Comparison of ENCODE assay signal across 11 cellular contexts in genomic region chr17:29019475-29020181, GRCh38. TPM values are rescaled to one million over a fixed set of nuclear protein-coding genes. Genes with fewer than 3 reads are reported as not detected.
DNase-seq lines count a peak whose midpoint lies in the region; ATAC-seq, FAIRE-seq and TF ChIP-seq lines count a peak whose summit lies in the region.
"Had no signal": no experiment of that assay in that cellular context is flagged by ENCODE, and none has a peak within 500 bp of the region (broad histone marks: within the 10 kb centered on the region; RNA-seq: fewer than 3 reads in every experiment).

No MANE protein-coding gene starts in this region.

- H3K9me3 ChIP-seq in endothelial cell of umbilical vein (replicated peaks; ENCODE audit: control insufficient read depth, insufficient read depth, low read length), result no peaks in the 10 kb centered on the region
- no peaks in the 10 kb centered on the region for H3K9me3 ChIP-seq in pancreas

- 4 to 7% methylated on average over 37 to 39 of the region's 39 CpGs for WGBS in pancreas, 2 donors

- H3K9me2 ChIP-seq in GM23338 (ENCODE audit: insufficient read depth), result 0 out of 2 replicates have a peak, but pooled peaks cover 4% of the 10 kb centered on the region

- H3K4me1 ChIP-seq in GM23338 (ENCODE audit: insufficient read depth), result peaks cover 62% of the 10 kb centered on the region
- peaks cover 6% of the 10 kb centered on the region for H3K4me1 ChIP-seq in endothelial cell of umbilical vein (ENCODE audit: control insufficient read depth, extremely low read depth, insufficient read depth, low read length)
- peaks cover 0 to 4% (median 0%) of the 10 kb centered on the region in 3 donors for H3K4me1 ChIP-seq in pancreas

- no peak overlapping the region; the same call in 1 of the 2 replicates for H3K27ac Mint-ChIP-seq in GM23338

- DNase-seq in GM23338 (ENCODE audit: low spot score) (peak; percentile 81), NCI-H748 (lab: John Stamatoyannopoulos, UW; ENCODE audit: unreplicated experiment) (peak; percentile 87), endothelial cell of umbilical vein (ENCODE audit: low read depth, low spot score) (no peak), pancreas (peak in 3 of 6 donors; percentile 31 to 72 (median 36)), coronary artery (ENCODE audit: low spot score) (no peak)
- DNase-seq: activated naive CD4-positive, alpha-beta T cell treated with anti-CD3 and anti-CD28 coated beads, Interleukin-2, amount 50 U/mL, for 16 hours; effector memory CD4-positive, alpha-beta T cell; HCEC 1CT; NCI-H1105 had no signal

- no peaks in the 10 kb centered on the region for H4K20me1 ChIP-seq in GM23338 (replicated peaks; ENCODE audit: insufficient read depth)
- no peaks in the 10 kb centered on the region for H4K20me1 ChIP-seq in endothelial cell of umbilical vein (replicated peaks; ENCODE audit: control insufficient read depth, extremely low read depth, insufficient read depth, low read length)

- dilution Hi-C loops in endothelial cell of umbilical vein (cut with MboI; ENCODE audit: extremely low pct_ligation_motif_present, low sequenced_read_pairs), result no loop called here

- H2AFZ ChIP-seq in GM23338 (peak overlapping the region; percentile 1; the same call in 1 of the 2 replicates), endothelial cell of umbilical vein (ENCODE audit: low read depth, low read length) (no peak overlapping the region)

- TF ChIP-seq POLR2A in endothelial cell of umbilical vein (IDR thresholded peaks at IDR 0.05; ENCODE audit: low read depth, low read length), result no peak

- H3K4me3 ChIP-seq in GM23338, result peak overlapping the region; percentile 43
- H3K4me3 ChIP-seq in endothelial cell of umbilical vein (replicated peaks in 1 of 3; ENCODE audit: insufficient read depth in 1 of 3, low read depth in 1 of 3, low read length in 3 of 3), result no peak overlapping the region
- peak overlapping the region in 2 of 4 donors; percentile 23 to 40 for H3K4me3 ChIP-seq in pancreas
- H3K4me3 ChIP-seq in coronary artery, result no peak overlapping the region

- CTCF ChIA-PET in endothelial cell of umbilical vein (lab: Charles Lee), result interaction anchor here (0.7 to 2.7 kb wide), 7 partner anchors 10 to 97 kb away, joined by 3 to 13 read pairs (median 6); no protein-coding TSS in a partner anchor

- H3K9me1 ChIP-seq in endothelial cell of umbilical vein (replicated peaks; ENCODE audit: control insufficient read depth, extremely low read depth, insufficient read depth, low read length), result no peaks in the 10 kb centered on the region

- peak; percentile 75 for ATAC-seq in GM23338
- peak; percentile 69 to 86 (median 79) for ATAC-seq in pancreas
- ATAC-seq in GM21526 (IDR thresholded peaks at IDR 0.05; ENCODE audit: low FRiP score, unreplicated experiment), result no peak
- no peak for ATAC-seq in GM21515 (IDR thresholded peaks at IDR 0.05; ENCODE audit: unreplicated experiment)

- FAIRE-seq in endothelial cell of umbilical vein (lab: Jason Lieb, UNC) (no peak), pancreas (lab: Jason Lieb, UNC) (no peak)

- peaks cover 25% of the 10 kb centered on the region for H3F3A ChIP-seq in GM23338 (replicated peaks; ENCODE audit: low read depth)

- TF ChIP-seq CTCF in GM23338 (conservative IDR thresholded peaks at IDR 0.05; ENCODE audit: low read depth in 2 of 2), result no peak
- no peak for TF ChIP-seq CTCF in endothelial cell of umbilical vein (IDR thresholded peaks at IDR 0.05; ENCODE audit: extremely low read depth in 1 of 2, insufficient read depth in 1 of 2, low read depth in 1 of 2, low read length in 2 of 2)
- no peak for TF ChIP-seq CTCF in pancreas (IDR thresholded peaks at IDR 0.05)
- no peak for TF ChIP-seq CTCF in coronary artery (IDR thresholded peaks at IDR 0.05)

- H3K27me3 ChIP-seq in GM23338 (ENCODE audit: insufficient read depth) (peaks cover 5% of the 10 kb centered on the region; the same call in 1 of the 2 replicates), endothelial cell of umbilical vein (ENCODE audit: control insufficient read depth in 2 of 2, insufficient read depth in 2 of 2, low read length in 2 of 2) (peaks cover 41 to 62% of the 10 kb centered on the region in 2 experiments), pancreas (no peaks in the 10 kb centered on the region)

- POLR2A ChIA-PET in endothelial cell of umbilical vein (lab: Charles Lee), result no interaction called here

- intact Hi-C loops in endothelial cell of umbilical vein (cut with micrococcal nuclease), result no loop called here
- intact Hi-C loops in pancreas (cut with DNase I), result no loop called here

- H3K9ac ChIP-seq in endothelial cell of umbilical vein (replicated peaks; ENCODE audit: extremely low read depth, insufficient read depth, low read length), result peak overlapping the region; percentile 9

- H3K36me3 Mint-ChIP-seq in GM23338 (ENCODE audit: low read depth), result no peaks in the 10 kb centered on the region

- H3K4me1 Mint-ChIP-seq in GM23338, result peaks cover 58% of the 10 kb centered on the region

- no peaks in the 10 kb centered on the region for H3K36me3 ChIP-seq in GM23338 (ENCODE audit: insufficient read depth)
- no peaks in the 10 kb centered on the region for H3K36me3 ChIP-seq in endothelial cell of umbilical vein (ENCODE audit: control insufficient read depth in 2 of 2, extremely low read depth in 1 of 2, insufficient read depth in 2 of 2, low read length in 2 of 2)
- no peaks in the 10 kb centered on the region for H3K36me3 ChIP-seq in pancreas

- H3K4me2 ChIP-seq in GM23338 (peak overlapping the region; percentile 69), endothelial cell of umbilical vein (ENCODE audit: insufficient read depth, low read length) (no peak overlapping the region)

- no peaks in the 10 kb centered on the region for H3K9me3 Mint-ChIP-seq in GM23338

- no peak overlapping the region for H3K27ac ChIP-seq in GM23338 (ENCODE audit: low read depth)
- H3K27ac ChIP-seq in endothelial cell of umbilical vein (ENCODE audit: insufficient read depth, low read depth, low read length), result no peak overlapping the region
- no peak overlapping the region for H3K27ac ChIP-seq in pancreas
- H3K27ac ChIP-seq in coronary artery, result no peak overlapping the region

- H3K27me3 Mint-ChIP-seq in GM23338 (ENCODE audit: insufficient read depth, low read depth, poor library complexity), result peaks cover 15% of the 10 kb centered on the region

- no TSS peak for BruUV-seq in endothelial cell of umbilical vein (replicated peaks; lab: Mats Ljungman, UMichigan)

- H3K79me2 ChIP-seq in GM23338 (replicated peaks; ENCODE audit: insufficient read depth) (no peaks in the 10 kb centered on the region), endothelial cell of umbilical vein (ENCODE audit: control insufficient read depth, insufficient read depth, low read length) (no peaks in the 10 kb centered on the region)

- peak overlapping the region; percentile 56 for H3K4me3 Mint-ChIP-seq in GM23338

TF ChIP-seq in GM23338, 12 proteins besides CTCF, POLR2A, EP300 and RAD21 (continues in another document):
- no peak for TF ChIP-seq JUNB (IDR thresholded peaks at IDR 0.05; ENCODE audit: unreplicated experiment)

TF ChIP-seq in endothelial cell of umbilical vein, 7 proteins besides CTCF, POLR2A, EP300 and RAD21:
- TF ChIP-seq POLR2AphosphoS5 (IDR thresholded peaks at IDR 0.05; ENCODE audit: insufficient read depth, low read depth, low read length) (no peak), EZH2 (IDR thresholded peaks at IDR 0.05; ENCODE audit: borderline replicate concordance, low read depth, low read length, severe bottlenecking) (peak; percentile 69), FOS (IDR thresholded peaks at IDR 0.05; ENCODE audit: borderline replicate concordance, insufficient read depth, low read length) (no peak), GATA2 (IDR thresholded peaks at IDR 0.05; ENCODE audit: insufficient read depth, insufficient read length, low read depth, low read length) (no peak), JUN (IDR thresholded peaks at IDR 0.05; ENCODE audit: borderline replicate concordance, insufficient read depth, insufficient read length, low read depth) (no peak), MYC (IDR thresholded peaks at IDR 0.05; ENCODE audit: low read depth, low read length) (no peak)

RNA-seq across cellular contexts. Expression of gene SEZ6, which starts 13.8 kb away (rescaled TPM):
- 3.1 and 6.5 TPM in 2 replicates for total RNA-seq in GM23338 (2014; rRNA removed; shearing (Covaris generic))
- polyA plus RNA-seq in GM23338 (2016; fragmentation: Nextera tagmentation; extraction: Ambion mirVana) (1.0 TPM in 2 replicates), endothelial cell of umbilical vein (not detected in 2 replicates), pancreas (1 to 10 TPM; 1.6 to 5.0 TPM)
- total RNA-seq in endothelial cell of umbilical vein (not detected in 2 replicates), pancreas (1 to 10 TPM in 1 of 6 donors, under 1 TPM in 5; 0.13 to 1.0 (median 0.52) TPM)
- not detected in 2 replicates for polyA plus RNA-seq in endothelial cell of umbilical vein (2011; cell fraction: cytosol; rRNA removed)
- not detected in 2 replicates for polyA plus RNA-seq in endothelial cell of umbilical vein (2011; cell fraction: nucleus; rRNA removed)
- polyA plus RNA-seq in endothelial cell of umbilical vein (2012), result not detected in 2 replicates
- not detected in 2 replicates for polyA minus RNA-seq in endothelial cell of umbilical vein
- polyA minus RNA-seq in endothelial cell of umbilical vein (2011; cell fraction: cytosol; rRNA and poly(A)+ RNA removed), result not detected
- not detected in 2 replicates for polyA minus RNA-seq in endothelial cell of umbilical vein (2011; cell fraction: nucleus; rRNA and poly(A)+ RNA removed)

RNA-seq across cellular contexts. Expression of gene PIPOX, which starts 23.3 kb away (rescaled TPM):
- 34.6 and 42.8 TPM in 2 replicates for total RNA-seq in GM23338 (2014; rRNA removed; shearing (Covaris generic))
- polyA plus RNA-seq in GM23338 (2016; fragmentation: Nextera tagmentation; extraction: Ambion mirVana) (22.2 and 22.6 TPM in 2 replicates), endothelial cell of umbilical vein (0.62 and 0.81 TPM in 2 replicates), pancreas (1 to 10 TPM; 1.3 to 2.9 TPM)
- total RNA-seq in endothelial cell of umbilical vein (2.2 and 2.5 TPM in 2 replicates), pancreas (1 to 10 TPM in 1 of 6 donors, under 1 TPM in 5; 0.55 to 1.1 (median 0.76) TPM)
- 0.13 and 0.49 TPM in 2 replicates for polyA plus RNA-seq in endothelial cell of umbilical vein (2011; cell fraction: cytosol; rRNA removed)
- polyA plus RNA-seq in endothelial cell of umbilical vein (2011; cell fraction: nucleus; rRNA removed), result 3.0 and 4.1 TPM in 2 replicates
- 0.38 TPM in 1 of 2 replicates, not detected in the other for polyA plus RNA-seq in endothelial cell of umbilical vein (2012)
- polyA minus RNA-seq in endothelial cell of umbilical vein, result 8.9 and 10.8 TPM in 2 replicates
- 1.7 TPM for polyA minus RNA-seq in endothelial cell of umbilical vein (2011; cell fraction: cytosol; rRNA and poly(A)+ RNA removed)
- 11.3 and 21.0 TPM in 2 replicates for polyA minus RNA-seq in endothelial cell of umbilical vein (2011; cell fraction: nucleus; rRNA and poly(A)+ RNA removed)

Comparison
In these comparisons a context has a peak if more than half of its experiments do, and no peak if none do; other contexts are left out.
1. ATAC-seq: peak in GM23338 (single experiment) and pancreas (4 of 4); none in GM21526 (single experiment) and GM21515 (single experiment).
2. DNase-seq: peak in GM23338 (single experiment) and NCI-H748 (single experiment); none in endothelial cell of umbilical vein (single experiment) and coronary artery (single experiment).
3. RNA of gene PIPOX, which starts 23.3 kb away (total RNA-seq): 34.6 to 42.8 TPM in GM23338; 2.2 to 2.5 TPM in endothelial cell of umbilical vein and 0.55 to 1.1 TPM in pancreas; every median in the first group is over 10 times any median in the second.